In genomic region chr11:64173616-64174355, GRCh38 we compare ENCODE assay signal across 2 cellular contexts.
TF ChIP-seq lines count a peak whose summit lies in the region.

No MANE protein-coding gene starts in this region.

TF ChIP-seq in K562, 482 proteins besides CTCF, POLR2A, EP300 and RAD21:
- TF ChIP-seq JUND (IDR thresholded peaks at IDR 0.05; ENCODE audit: borderline replicate concordance, low read depth, low read length) (peak; percentile 46; the same call in 1 of the 2 replicates), JUND (tag; IDR thresholded peaks at IDR 0.05; ENCODE audit: borderline replicate concordance, low read depth, low read length) (no peak), MECOM (CRISPR knock-in tag; IDR thresholded peaks at IDR 0.05) (no peak), FOSL1 (tag; conservative IDR thresholded peaks at IDR 0.05) (peak; percentile 54), CBFA2T2 (conservative IDR thresholded peaks at IDR 0.05) (0 out of 2 replicates have a peak, but pooled peaks have one; percentile 21), RCOR1 (IDR thresholded peaks at IDR 0.05; ENCODE audit: borderline replicate concordance in 1 of 2, low read depth in 2 of 2, low read length in 2 of 2) (peak in 1 of 2 experiments; percentile 30; a peak in 1 of 4 replicates), ATF3 (IDR thresholded peaks at IDR 0.05) (peak; percentile 24; the same call in 1 of the 2 replicates), ATF3 (CRISPR knock-in tag; conservative IDR thresholded peaks at IDR 0.05) (no peak), EZH2 (IDR thresholded peaks at IDR 0.05; ENCODE audit: borderline replicate concordance, low read depth, low read length) (no peak), CEBPB (tag; IDR thresholded peaks at IDR 0.05) (no peak), HMBOX1 (IDR thresholded peaks at IDR 0.05) (peak; percentile 59; the same call in 1 of the 2 replicates), ZNF316 (IDR thresholded peaks at IDR 0.05) (peak; percentile 46; the same call in 1 of the 2 replicates), MEF2D (tag; conservative IDR thresholded peaks at IDR 0.05; ENCODE audit: low read depth) (no peak), NCOA4 (IDR thresholded peaks at IDR 0.05; ENCODE audit: partially characterized antibody) (no peak), MEIS2 (IDR thresholded peaks at IDR 0.05; ENCODE audit: partially characterized antibody) (peak; percentile 13), MAFK (IDR thresholded peaks at IDR 0.05; ENCODE audit: low read length) (peak; percentile 55), MXI1 (IDR thresholded peaks at IDR 0.05; ENCODE audit: low read depth, low read length) (no peak), ZBTB33 (CRISPR knock-in tag; IDR thresholded peaks at IDR 0.05) (no peak), TFAP4 (CRISPR knock-in tag; IDR thresholded peaks at IDR 0.05; ENCODE audit: borderline replicate concordance) (peak; percentile 31; the same call in 1 of the 2 replicates), NRF1 (conservative IDR thresholded peaks at IDR 0.05 in 1 of 2, IDR thresholded peaks at IDR 0.05 in 1 of 2) (no peak), SRSF1 (IDR thresholded peaks at IDR 0.05; ENCODE audit: low read depth, low read length) (no peak), FIP1L1 (IDR thresholded peaks at IDR 0.05; ENCODE audit: low read depth, low read length, poor library complexity, severe bottlenecking) (no peak), NFYB (IDR thresholded peaks at IDR 0.05; ENCODE audit: extremely low read depth, insufficient read length) (no peak), ZNF263 (CRISPR knock-in tag; IDR thresholded peaks at IDR 0.05; ENCODE audit: borderline replicate concordance) (no peak), MAFG (tag; conservative IDR thresholded peaks at IDR 0.05) (0 out of 2 replicates have a peak, but pooled peaks have one; percentile 40), KDM1A (IDR thresholded peaks at IDR 0.05) (peak; percentile 67 to 69; a peak in 3 of 4 replicates), BDP1 (IDR thresholded peaks at IDR 0.05; ENCODE audit: insufficient read depth, insufficient read length) (no peak), CHCHD3 (CRISPR knock-in tag; IDR thresholded peaks at IDR 0.05) (no peak), BACH1 (tag; IDR thresholded peaks at IDR 0.05) (no peak), CBFA2T3 (IDR thresholded peaks at IDR 0.05) (peak; percentile 48), ZNF76 (CRISPR knock-in tag; IDR thresholded peaks at IDR 0.05; ENCODE audit: borderline replicate concordance) (no peak), MTA2 (IDR thresholded peaks at IDR 0.05; ENCODE audit: low read depth) (no peak)

TF ChIP-seq in HEK293T, 16 proteins besides CTCF, POLR2A, EP300 and RAD21:
- TF ChIP-seq HDGF (IDR thresholded peaks at IDR 0.05; ENCODE audit: borderline replicate concordance), result no peak
- no peak for TF ChIP-seq FOXM1 (IDR thresholded peaks at IDR 0.05; ENCODE audit: borderline replicate concordance)
- no peak for TF ChIP-seq FOXK2 (IDR thresholded peaks at IDR 0.05)
- TF ChIP-seq TARDBP (IDR thresholded peaks at IDR 0.05), result no peak
- no peak for TF ChIP-seq CTBP1 (IDR thresholded peaks at IDR 0.05; ENCODE audit: borderline replicate concordance)
- TF ChIP-seq LEF1 (IDR thresholded peaks at IDR 0.05; ENCODE audit: borderline replicate concordance), result no peak
- TF ChIP-seq BHLHE40 (IDR thresholded peaks at IDR 0.05; ENCODE audit: borderline replicate concordance), result no peak
